ENCODE assay signal across 10 cellular contexts in genomic region chr7:139995034-139995915, GRCh38.
DNase-seq lines count a peak whose midpoint lies in the region; ATAC-seq, FAIRE-seq and TF ChIP-seq lines count a peak whose summit lies in the region.
"Had no signal": no experiment of that assay in that cellular context is flagged by ENCODE, and none has a peak within 500 bp of the region (broad histone marks: within the 10 kb centered on the region; RNA-seq: fewer than 3 reads in every experiment).

No MANE protein-coding gene starts in this region.

- peak; percentile 87 to 89 for ATAC-seq in left cardiac atrium
- no peak for ATAC-seq in HG02981 (IDR thresholded peaks at IDR 0.05; ENCODE audit: unreplicated experiment)

- intact Hi-C loops in left cardiac atrium (cut with DNase I), result loop anchor here in 1 of 2 donors (10.0 kb wide), 1 partner anchor 220 kb away; the partner anchor contains the start of gene HIPK2

- TF ChIP-seq CTCF in retinal pigment epithelial cell (conservative IDR thresholded peaks at IDR 0.05; ENCODE audit: low read depth, low read length) (peak; percentile 14), D721Med (IDR thresholded peaks at IDR 0.05; ENCODE audit: insufficient read depth, missing control alignments) (no peak)

- FAIRE-seq in H54 (lab: Jason Lieb, UNC), result no peak
- no peak for FAIRE-seq in D721Med (lab: Jason Lieb, UNC)

- DNase-seq in H54 (ENCODE audit: insufficient read length, low spot score) (peak; percentile 51), anterior cingulate cortex (lab: John Stamatoyannopoulos, UW) (peak in 52 of 58 donors; percentile 3 to 84 (median 60)), left cardiac atrium (peak; percentile 49), retinal pigment epithelial cell (ENCODE audit: low read depth) (peak; percentile 15), OCI-M1 (lab: John Stamatoyannopoulos, UW) (no peak), D721Med (ENCODE audit: insufficient read length, low spot score) (no peak), T-helper 9 cell (no peak)
- DNase-seq: activated naive CD4-positive, alpha-beta T cell; GF-D8 had no signal

- H3K4me3 ChIP-seq in retinal pigment epithelial cell (ENCODE audit: low read length), result no peak overlapping the region

- TF ChIP-seq POLR2A in H54 (IDR thresholded peaks at IDR 0.05; ENCODE audit: low read depth, low read length), result no peak

Comparison
In these comparisons a context has a peak if more than half of its experiments do, and no peak if none do; other contexts are left out.
1. DNase-seq: peak in H54 (single experiment), anterior cingulate cortex (52 of 58), left cardiac atrium (single experiment) and retinal pigment epithelial cell (single experiment); none in OCI-M1 (single experiment), D721Med (single experiment) and T-helper 9 cell (single experiment).